23 cellular contexts compared by ENCODE assay signal in genomic region chr10:8534089-8534488, GRCh38.
"Had no signal": no experiment of that assay in that cellular context is flagged by ENCODE, and none has a peak within 500 bp of the region (broad histone marks: within the 10 kb centered on the region; RNA-seq: fewer than 3 reads in every experiment).

No MANE protein-coding gene starts in this region.

- H3K4me1 Mint-ChIP-seq: activated naive CD4-positive, alpha-beta T cell treated with anti-CD3 and anti-CD28 coated beads, Interleukin-2, amount 10 ng/mL, durations not matched to agents 7 days and 5 days; activated naive CD8-positive, alpha-beta T cell treated with anti-CD3 and anti-CD28 coated beads, Interleukin-2, amount 10 ng/mL, durations not matched to agents 7 days and 5 days; brain; natural killer cell had no signal

- H3K4me3 Mint-ChIP-seq: activated naive CD4-positive, alpha-beta T cell treated with anti-CD3 and anti-CD28 coated beads, Interleukin-2, amount 10 ng/mL, durations not matched to agents 7 days and 5 days; activated naive CD8-positive, alpha-beta T cell treated with anti-CD3 and anti-CD28 coated beads, Interleukin-2, amount 10 ng/mL, durations not matched to agents 7 days and 5 days; effector memory CD8-positive, alpha-beta T cell; natural killer cell had no signal

- ATAC-seq: activated CD4-positive, CD25-positive, alpha-beta regulatory T cell treated with anti-CD3 and anti-CD28 coated beads, Interleukin-2, amount 50 U/mL, for 24 hours; effector memory CD8-positive, alpha-beta T cell; left lung; lower lobe of right lung; natural killer cell; right cardiac atrium had no signal

- DNase-seq: activated CD4-positive, alpha-beta T cell treated with anti-CD3 and anti-CD28 coated beads for 48 hours; activated CD4-positive, alpha-beta T cell treated with anti-CD3 and anti-CD28 coated beads, Interleukin-2, amount 50 U/mL, for 48 hours; activated CD8-positive, alpha-beta memory T cell treated with anti-CD3 and anti-CD28 coated beads for 24 hours; activated gamma-delta T cell; activated naive CD4-positive, alpha-beta T cell treated with anti-CD3 and anti-CD28 coated beads, Interleukin-2, amount 10 ng/mL, durations not matched to agents 7 days and 5 days; activated naive CD8-positive, alpha-beta T cell treated with anti-CD3 and anti-CD28 coated beads, Interleukin-2, amount 10 ng/mL, durations not matched to agents 7 days and 5 days; cortex of kidney; effector memory CD8-positive, alpha-beta T cell; foreskin fibroblast; head of caudate nucleus; kidney glomerular epithelial cell; left lung; lower lobe of right lung; mesenchymal stem cell; natural killer cell; posterior cingulate gyrus; right cardiac atrium; stimulated activated CD4-positive, alpha-beta T cell treated with anti-CD3 and anti-CD28 coated beads, Interleukin-2, amount 100 ng/mL, for 48 hours; stimulated activated naive CD4-positive, alpha-beta T cell treated with Interleukin-2 at 50 U/mL for 16 hours; trophoblast cell; uterus had no signal

- H3K27ac Mint-ChIP-seq: activated naive CD4-positive, alpha-beta T cell treated with anti-CD3 and anti-CD28 coated beads, Interleukin-2, amount 10 ng/mL, durations not matched to agents 7 days and 5 days; activated naive CD8-positive, alpha-beta T cell treated with anti-CD3 and anti-CD28 coated beads, Interleukin-2, amount 10 ng/mL, durations not matched to agents 7 days and 5 days; brain; effector memory CD8-positive, alpha-beta T cell; natural killer cell had no signal

- H3K36me3 Mint-ChIP-seq: activated naive CD4-positive, alpha-beta T cell treated with anti-CD3 and anti-CD28 coated beads, Interleukin-2, amount 10 ng/mL, durations not matched to agents 7 days and 5 days; activated naive CD8-positive, alpha-beta T cell treated with anti-CD3 and anti-CD28 coated beads, Interleukin-2, amount 10 ng/mL, durations not matched to agents 7 days and 5 days; brain; natural killer cell had no signal

- H3K9me3 Mint-ChIP-seq: activated naive CD4-positive, alpha-beta T cell treated with anti-CD3 and anti-CD28 coated beads, Interleukin-2, amount 10 ng/mL, durations not matched to agents 7 days and 5 days; effector memory CD8-positive, alpha-beta T cell; natural killer cell had no signal
